Comparison of ENCODE assay signal across 1 cellular context in genomic region chr7:36923831-36924555, GRCh38.
TF ChIP-seq lines count a peak whose summit lies in the region.

No MANE protein-coding gene starts in this region.

TF ChIP-seq in GM23338, 12 proteins besides CTCF, POLR2A, EP300 and RAD21 (continued from another document):
- TF ChIP-seq ZNF462 (CRISPR knock-in tag; IDR thresholded peaks at IDR 0.05) (no peak), STAT1 (IDR thresholded peaks at IDR 0.05; ENCODE audit: unreplicated experiment) (no peak), ETS1 (IDR thresholded peaks at IDR 0.05) (no peak), ZNF114 (CRISPR knock-in tag; IDR thresholded peaks at IDR 0.05) (no peak), REST (IDR thresholded peaks at IDR 0.05; ENCODE audit: unreplicated experiment) (no peak), EZH2phosphoT487 (IDR thresholded peaks at IDR 0.05; ENCODE audit: unreplicated experiment) (no peak), JUNB (IDR thresholded peaks at IDR 0.05; ENCODE audit: unreplicated experiment) (no peak), POLR2AphosphoS5 (IDR thresholded peaks at IDR 0.05; ENCODE audit: low read depth) (no peak), ZNF331 (CRISPR knock-in tag; IDR thresholded peaks at IDR 0.05; ENCODE audit: low read depth) (no peak), NANOG (IDR thresholded peaks at IDR 0.05; ENCODE audit: borderline replicate concordance) (no peak)
TF ChIP-seq in GM23338: peak in this region for 0.
